In the genomic region with DNA sequence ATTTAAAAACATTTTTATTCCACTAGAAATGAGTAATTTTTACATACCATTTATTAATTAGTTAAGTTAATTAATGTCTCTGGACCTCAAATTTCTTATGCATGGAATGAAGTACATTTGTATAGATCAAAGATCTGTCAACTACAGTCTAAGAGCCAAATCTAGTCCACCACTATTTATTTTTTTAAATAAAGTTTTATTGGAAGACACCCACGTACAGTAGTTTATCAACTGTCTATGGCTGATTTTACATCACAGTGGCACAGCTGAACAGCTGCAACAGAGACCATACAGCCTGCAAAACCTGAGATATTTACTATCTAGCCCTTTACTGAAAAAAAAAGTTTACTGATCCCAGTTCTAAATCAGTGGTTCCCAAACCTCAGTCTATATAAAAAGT, we compare ENCODE assay signal across 8 cellular contexts.
"Had no signal": no experiment of that assay in that cellular context is flagged by ENCODE, and none has a peak within 500 bp of the region (broad histone marks: within the 10 kb centered on the region; RNA-seq: fewer than 3 reads in every experiment).

No MANE protein-coding gene starts in this region.

- ATAC-seq: GM23338 had no signal

- H3K27ac Mint-ChIP-seq: GM23338, H9 had no signal

- H2AFZ ChIP-seq: GM23338 had no signal

- H3K4me1 Mint-ChIP-seq: GM23338, H9 had no signal

- DNase-seq: H9, HCEC 1CT, IMR-90, KBM-7 had no signal

- H3K4me2 ChIP-seq: GM23338 had no signal

- H3K4me3 ChIP-seq: GM23338 had no signal

- H3K9me3 Mint-ChIP-seq: GM23338, H9 had no signal

- H3K4me3 Mint-ChIP-seq: GM23338, H9 had no signal

- FAIRE-seq: H1, H54, HTR-8/SVneo had no signal
